ENCODE assay signal across 8 cellular contexts in the genomic region with DNA sequence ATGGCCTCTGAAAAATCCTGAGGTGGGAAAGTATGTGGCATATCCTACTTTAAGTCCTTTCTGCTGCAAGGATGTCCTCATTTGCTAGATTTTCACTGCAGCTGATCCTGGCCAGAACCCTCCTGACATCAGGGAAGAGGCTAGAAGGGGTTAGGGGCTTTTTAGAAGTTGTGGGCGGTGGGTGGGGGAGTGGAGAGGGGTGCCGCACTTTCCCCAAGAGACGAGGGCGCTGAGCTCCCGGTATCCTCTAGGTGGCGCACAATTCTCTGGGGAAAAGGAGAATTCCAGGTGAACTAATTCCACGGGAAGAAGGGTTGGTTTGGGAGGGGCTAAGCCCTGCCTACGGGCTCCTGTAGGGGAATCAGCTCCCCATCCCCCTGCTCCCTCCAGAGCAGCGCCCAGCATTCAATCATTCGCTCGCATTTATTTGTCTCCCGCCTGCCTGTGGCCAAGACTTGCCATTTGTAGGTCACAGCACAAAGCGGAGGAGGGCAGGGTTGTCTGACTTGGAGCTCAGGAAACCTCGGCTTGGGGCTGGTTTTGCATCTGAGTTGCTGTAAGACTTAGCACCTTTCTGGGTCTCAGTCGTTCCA. TPM values are rescaled to one million over a fixed set of nuclear protein-coding genes. Genes with fewer than 3 reads are reported as not detected.
DNase-seq lines count a peak whose midpoint lies in the region; ATAC-seq and TF ChIP-seq lines count a peak whose summit lies in the region.

No MANE protein-coding gene starts in this region.

- WGBS in suprapubic skin: 10% methylated on average over 8 of the region's 15 CpGs

- no peaks in the 10 kb centered on the region for H3K36me3 Mint-ChIP-seq in activated T-cell treated with anti-CD3 and anti-CD28 coated beads, Interleukin-2, amount 50 U/mL, for 4 hours (ENCODE audit: insufficient read depth)
- no peaks in the 10 kb centered on the region for H3K36me3 Mint-ChIP-seq in mesothelial cell of epicardium

- H3K36me3 ChIP-seq in suprapubic skin: no peaks in the 10 kb centered on the region

- no peaks in the 10 kb centered on the region for H3K9me3 Mint-ChIP-seq in activated T-cell treated with anti-CD3 and anti-CD28 coated beads, Interleukin-2, amount 50 U/mL, for 4 hours
- no peaks in the 10 kb centered on the region for H3K9me3 Mint-ChIP-seq in mesothelial cell of epicardium

- H3K4me1 Mint-ChIP-seq in activated T-cell treated with anti-CD3 and anti-CD28 coated beads, Interleukin-2, amount 50 U/mL, for 4 hours (ENCODE audit: low read depth): no peaks in the 10 kb centered on the region
- H3K4me1 Mint-ChIP-seq in mesothelial cell of epicardium: peaks cover 70% of the 10 kb centered on the region

- H3K27me3 ChIP-seq in suprapubic skin: peaks cover 29% of the 10 kb centered on the region

- H3K27me3 Mint-ChIP-seq in activated T-cell treated with anti-CD3 and anti-CD28 coated beads, Interleukin-2, amount 50 U/mL, for 4 hours (ENCODE audit: low read depth): peaks cover 35% of the 10 kb centered on the region
- H3K27me3 Mint-ChIP-seq in mesothelial cell of epicardium (ENCODE audit: low read depth): no peaks in the 10 kb centered on the region

- TF ChIP-seq CTCF in choroid plexus epithelial cell (conservative IDR thresholded peaks at IDR 0.05; ENCODE audit: low read depth, low read length) (peak; percentile 81), mesothelial cell of epicardium (IDR thresholded peaks at IDR 0.05; ENCODE audit: unreplicated experiment) (peak; percentile 73), suprapubic skin (IDR thresholded peaks at IDR 0.05) (peak in 1 of 2 donors; percentile 67)

- ATAC-seq in activated T-cell treated with anti-CD3 and anti-CD28 coated beads, Interleukin-2, amount 50 U/mL, for 4 hours: no peak
- ATAC-seq in HG02763 (IDR thresholded peaks at IDR 0.05; ENCODE audit: unreplicated experiment): no peak
- ATAC-seq in HG02870 (IDR thresholded peaks at IDR 0.05; ENCODE audit: unreplicated experiment): no peak

- H3K4me3 Mint-ChIP-seq in activated T-cell treated with anti-CD3 and anti-CD28 coated beads, Interleukin-2, amount 50 U/mL, for 4 hours: no peak overlapping the region
- H3K4me3 Mint-ChIP-seq in mesothelial cell of epicardium: peak overlapping the region; percentile 58

- DNase-seq in activated T-cell treated with anti-CD3 and anti-CD28 coated beads, Interleukin-2, amount 50 U/mL, for 48 hours: peak; percentile 33 to 34
- no peak for DNase-seq in activated T-cell treated with anti-CD3 and anti-CD28 coated beads, Interleukin-2, amount 50 U/mL, for 4 hours
- DNase-seq in NCI-H128 (lab: John Stamatoyannopoulos, UW; ENCODE audit: unreplicated experiment): peak; percentile 3
- peak; percentile 11 for DNase-seq in choroid plexus epithelial cell (ENCODE audit: low read depth)
- DNase-seq in mesothelial cell of epicardium (ENCODE audit: low spot score in 2 of 2, unreplicated experiment in 2 of 2): peak; percentile 32 to 75
- no peak for DNase-seq in suprapubic skin (ENCODE audit: low spot score in 2 of 2)

- no peak overlapping the region for H3K27ac ChIP-seq in suprapubic skin

- no peaks in the 10 kb centered on the region for H3K9me3 ChIP-seq in suprapubic skin

- H3K4me3 ChIP-seq in choroid plexus epithelial cell (ENCODE audit: low read depth, low read length): no peak overlapping the region
- H3K4me3 ChIP-seq in suprapubic skin: no peak overlapping the region

- H3K4me1 ChIP-seq in suprapubic skin: peaks cover 11% of the 10 kb centered on the region

- H3K27ac Mint-ChIP-seq in mesothelial cell of epicardium: peak overlapping the region; percentile 47

- TF ChIP-seq EP300 in suprapubic skin (IDR thresholded peaks at IDR 0.05): no peak

- no peak for TF ChIP-seq POLR2A in suprapubic skin (IDR thresholded peaks at IDR 0.05)

RNA-seq across cellular contexts. Expression of a gene that starts 42.9 kb away (rescaled TPM):
- total RNA-seq in activated T-cell treated with anti-CD3 and anti-CD28 coated beads, Interleukin-2, amount 50 U/mL, for 4 hours: not detected
- total RNA-seq in mesothelial cell of epicardium (16.5 to 19.3 TPM (median 16.9 TPM) in 3 replicates), suprapubic skin (not detected)

Comparison
In these comparisons a context has a peak if more than half of its experiments do, and no peak if none do; other contexts are left out.
1. DNase-seq: peak in activated T-cell treated with anti-CD3 and anti-CD28 coated beads, Interleukin-2, amount 50 U/mL, for 48 hours (2 of 2), NCI-H128 (single experiment), choroid plexus epithelial cell (single experiment) and mesothelial cell of epicardium (2 of 2); none in activated T-cell treated with anti-CD3 and anti-CD28 coated beads, Interleukin-2, amount 50 U/mL, for 4 hours (single experiment) and suprapubic skin (0 of 2).
2. RNA of a gene that starts 42.9 kb away (total RNA-seq): 16.5 to 19.3 TPM in mesothelial cell of epicardium; not detected in activated T-cell treated with anti-CD3 and anti-CD28 coated beads, Interleukin-2, amount 50 U/mL, for 4 hours and not detected in suprapubic skin; every median in the first group is over 10 times any median in the second.